Comparison of ENCODE assay signal across 15 cellular contexts in the genomic region with DNA sequence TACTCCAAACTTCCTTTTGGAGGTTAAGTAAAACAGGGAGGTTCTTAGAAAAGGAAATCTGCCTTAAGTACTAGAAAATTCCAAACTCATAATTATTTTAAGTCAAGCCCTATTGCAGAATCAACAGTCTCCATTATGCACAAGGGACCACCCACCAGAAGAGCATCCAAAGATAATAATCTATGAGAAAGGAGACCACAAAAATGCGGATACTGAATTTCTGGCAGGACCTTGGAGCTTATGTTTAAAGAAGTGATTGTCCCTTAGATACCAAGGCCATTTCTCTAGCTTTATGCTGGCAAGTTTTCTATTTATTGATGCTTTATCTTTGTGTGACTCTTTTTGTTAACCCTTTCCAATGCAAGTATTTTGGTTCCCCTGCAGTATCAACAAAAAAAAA.
DNase-seq lines count a peak whose midpoint lies in the region; ATAC-seq and TF ChIP-seq lines count a peak whose summit lies in the region.
"Had no signal": no experiment of that assay in that cellular context is flagged by ENCODE, and none has a peak within 500 bp of the region (broad histone marks: within the 10 kb centered on the region; RNA-seq: fewer than 3 reads in every experiment).

No MANE protein-coding gene starts in this region.

- H3K79me2 ChIP-seq in mesendoderm (ENCODE audit: control insufficient read depth, insufficient read depth, low read length): no peaks in the 10 kb centered on the region

- H3K9me3 Mint-ChIP-seq in Calu3 (ENCODE audit: low read depth, unreplicated experiment): peaks cover 2% of the 10 kb centered on the region

- ATAC-seq in Panc1: no peak
- ATAC-seq: heart left ventricle had no signal

- no peaks in the 10 kb centered on the region for H3K79me1 ChIP-seq in mesendoderm (ENCODE audit: low read length)

- no peak overlapping the region for H3K23ac ChIP-seq in mesendoderm (ENCODE audit: low read length)

- DNase-seq in EH (ENCODE audit: low read depth) (peak; percentile 89), Panc1 (ENCODE audit: low read depth, low spot score) (no peak), cerebellar cortex (ENCODE audit: low spot score) (peak; percentile 44), non-pigmented ciliary epithelial cell (ENCODE audit: low read depth) (peak; percentile 23), putamen (ENCODE audit: low spot score) (no peak), Calu3 (no peak), esophagus muscularis mucosa (ENCODE audit: extremely low spot score) (no peak), mesendoderm (no peak)
- DNase-seq: heart left ventricle; NCI-H1436; NCI-H2171; stimulated activated naive CD4-positive, alpha-beta T cell had no signal

- H3K27me3 ChIP-seq in Panc1 (ENCODE audit: control insufficient read depth, insufficient read depth, low read length) (no peaks in the 10 kb centered on the region), esophagus muscularis mucosa (no peaks in the 10 kb centered on the region), mesendoderm (ENCODE audit: insufficient read depth, low read length, poor library complexity) (no peaks in the 10 kb centered on the region)
- H3K27me3 ChIP-seq: heart left ventricle, tibial nerve had no signal

- no peak overlapping the region for H2BK120ac ChIP-seq in mesendoderm (ENCODE audit: low read depth, low read length)

- H3K18ac ChIP-seq in mesendoderm (ENCODE audit: low read length): no peak overlapping the region

- H3K4me1 Mint-ChIP-seq in Calu3 (ENCODE audit: low read depth, unreplicated experiment): peaks cover 76% of the 10 kb centered on the region

- POLR2A ChIA-PET in Panc1 (lab: Charles Lee): no interaction called here

- no peaks in the 10 kb centered on the region for H3K9me3 ChIP-seq in Panc1 (ENCODE audit: control insufficient read depth, insufficient read depth, low read depth, low read length)
- H3K9me3 ChIP-seq in esophagus muscularis mucosa: no peaks in the 10 kb centered on the region
- H3K9me3 ChIP-seq: tibial nerve had no signal

- TF ChIP-seq CTCF in Panc1 (IDR thresholded peaks at IDR 0.05): no peak
- no peak for TF ChIP-seq CTCF in Calu3 (IDR thresholded peaks at IDR 0.05; ENCODE audit: unreplicated experiment)
- TF ChIP-seq CTCF in esophagus muscularis mucosa (IDR thresholded peaks at IDR 0.05): no peak

- H3K27ac ChIP-seq in Panc1 (ENCODE audit: low read length) (peak overlapping the region; percentile 79; the same call in 1 of the 2 replicates), esophagus muscularis mucosa (replicated peaks in 1 of 4) (no peak overlapping the region), mesendoderm (ENCODE audit: low read depth, low read length) (no peak overlapping the region)
- H3K27ac ChIP-seq: cardiac muscle cell, heart left ventricle, tibial nerve had no signal

- BruUV-seq in Panc1 (replicated peaks; lab: Mats Ljungman, UMichigan): no TSS peak
- BruUV-seq in Calu3 (replicated peaks; lab: Mats Ljungman, UMichigan): no TSS peak

- H3K4me3 Mint-ChIP-seq in Calu3 (ENCODE audit: low read depth, unreplicated experiment): no peak overlapping the region
- H3K4me3 Mint-ChIP-seq: activated naive CD8-positive, alpha-beta T cell had no signal

- no peaks in the 10 kb centered on the region for H3K27me3 Mint-ChIP-seq in Calu3 (ENCODE audit: unreplicated experiment)
- H3K27me3 Mint-ChIP-seq: activated naive CD8-positive, alpha-beta T cell had no signal

- H3K4me3 ChIP-seq in Panc1 (ENCODE audit: low read depth in 2 of 2, low read length in 2 of 2): no peak overlapping the region
- no peak overlapping the region for H3K4me3 ChIP-seq in esophagus muscularis mucosa
- H3K4me3 ChIP-seq in mesendoderm (ENCODE audit: low read length): no peak overlapping the region
- H3K4me3 ChIP-seq: cardiac muscle cell, heart left ventricle, tibial nerve had no signal

- 78% methylated on average over 1 of the region's 1 CpG for WGBS in esophagus muscularis mucosa
- WGBS in mesendoderm (ENCODE audit: extremely low coverage, insufficient coverage, low lambda C conversion rate): no CpG with 5 or more reads among the region's 1 CpG

- H3K4me1 ChIP-seq in Panc1 (ENCODE audit: control insufficient read depth, insufficient read depth, low read length) (peaks cover 16% of the 10 kb centered on the region), esophagus muscularis mucosa (peaks cover 0 to 4% (median 0%) of the 10 kb centered on the region in 4 donors), mesendoderm (ENCODE audit: control insufficient read depth, low read depth, low read length) (no peaks in the 10 kb centered on the region)

- no peak overlapping the region for H3K9ac ChIP-seq in mesendoderm (ENCODE audit: low read length)

- in situ Hi-C loops in Panc1 (cut with HindIII; ENCODE audit: low pct_unique_long_range_greater_than_20kb, low sequenced_read_pairs): no loop called here

- TF ChIP-seq EP300 in esophagus muscularis mucosa (IDR thresholded peaks at IDR 0.05): no peak

- no peak overlapping the region for H2BK5ac ChIP-seq in mesendoderm (ENCODE audit: low read length)

- H3K36me3 Mint-ChIP-seq in Calu3 (ENCODE audit: insufficient read depth, unreplicated experiment): peaks cover 6% of the 10 kb centered on the region
- H3K36me3 Mint-ChIP-seq: activated naive CD8-positive, alpha-beta T cell had no signal

- intact Hi-C loops in Panc1 (cut with micrococcal nuclease; ENCODE audit: unreplicated experiment) (no loop called here), Calu3 (cut with micrococcal nuclease; ENCODE audit: unreplicated experiment) (loop anchor here (5.0 kb wide), 3 partner anchors 194 to 621 kb away; no protein-coding TSS in a partner anchor), esophagus muscularis mucosa (cut with DNase I) (no loop called here)

- CTCF ChIA-PET in Panc1 (lab: Charles Lee): no interaction called here
- CTCF ChIA-PET in Calu3 (lab: Charles Lee): interaction anchor here (0.8 kb wide), 1 partner anchor 134 kb away, joined by 4 read pairs; no protein-coding TSS in a partner anchor

- H2AK5ac ChIP-seq in mesendoderm (ENCODE audit: low read length): no peak overlapping the region

- H4K8ac ChIP-seq in mesendoderm (ENCODE audit: low read depth, low read length): no peak overlapping the region

- H2BK15ac ChIP-seq in mesendoderm (replicated peaks; ENCODE audit: low read depth): no peak overlapping the region

- H3K27ac Mint-ChIP-seq in Calu3 (ENCODE audit: unreplicated experiment): no peak overlapping the region
- H3K27ac Mint-ChIP-seq: activated naive CD8-positive, alpha-beta T cell had no signal

- H3K36me3 ChIP-seq in Panc1 (ENCODE audit: control insufficient read depth, insufficient read depth, low read length) (no peaks in the 10 kb centered on the region), esophagus muscularis mucosa (no peaks in the 10 kb centered on the region), mesendoderm (ENCODE audit: control insufficient read depth, insufficient read depth, low read length) (no peaks in the 10 kb centered on the region)
- H3K36me3 ChIP-seq: cardiac muscle cell, heart left ventricle, tibial nerve had no signal

- H3K4ac ChIP-seq in mesendoderm (ENCODE audit: low read depth, low read length): no peak overlapping the region

- H3K56ac ChIP-seq in mesendoderm (ENCODE audit: low read length): no peak overlapping the region

- no peak overlapping the region for H3K4me2 ChIP-seq in mesendoderm (ENCODE audit: low read length)

- no peak for TF ChIP-seq POLR2A in esophagus muscularis mucosa (IDR thresholded peaks at IDR 0.05; ENCODE audit: low read depth)

- no peak overlapping the region for H4K5ac ChIP-seq in mesendoderm (ENCODE audit: low read length)

Comparison
In these comparisons a context has a peak if more than half of its experiments do, and no peak if none do; other contexts are left out.
1. DNase-seq: peak in EH (single experiment), cerebellar cortex (single experiment) and non-pigmented ciliary epithelial cell (single experiment); none in Panc1 (single experiment), putamen (single experiment), Calu3 (single experiment), esophagus muscularis mucosa (single experiment) and mesendoderm (single experiment).